In genomic region chr12:17778242-17778641, GRCh38 we compare ENCODE assay signal across 26 cellular contexts.
"Had no signal": no experiment of that assay in that cellular context is flagged by ENCODE, and none has a peak within 500 bp of the region (broad histone marks: within the 10 kb centered on the region; RNA-seq: fewer than 3 reads in every experiment).

No MANE protein-coding gene starts in this region.

- H3K4me1 ChIP-seq: ascending aorta, breast epithelium had no signal

- H3K9me3 ChIP-seq: ascending aorta, breast epithelium had no signal

- H3K27me3 ChIP-seq: ascending aorta, breast epithelium, dorsolateral prefrontal cortex had no signal

- FAIRE-seq: frontal cortex had no signal

- H3K36me3 ChIP-seq: ascending aorta, breast epithelium had no signal

- H3K4me3 ChIP-seq: ascending aorta, breast epithelium, coronary artery, dorsolateral prefrontal cortex had no signal

- DNase-seq: activated CD4-positive, alpha-beta memory T cell treated with anti-CD3 and anti-CD28 coated beads, Interleukin-2, amount 10 ng/mL, durations not matched to agents 7 days and 5 days; activated CD4-positive, alpha-beta T cell treated with anti-CD3 and anti-CD28 coated beads for 36 hours; activated CD4-positive, alpha-beta T cell treated with anti-CD3 and anti-CD28 coated beads, Interleukin-2, amount 10 ng/mL, durations not matched to agents 24 days and 14 days; activated CD4-positive, CD25-positive, alpha-beta regulatory T cell; activated CD4-positive, CD25-positive, alpha-beta regulatory T cell treated with anti-CD3 and anti-CD28 coated beads, Interleukin-2, amount 50 U/mL, for 72 hours; activated CD8-positive, alpha-beta memory T cell treated with anti-CD3 and anti-CD28 coated beads, Interleukin-2, amount 50 U/mL, for 48 hours; activated gamma-delta T cell; activated naive CD4-positive, alpha-beta T cell; activated naive CD4-positive, alpha-beta T cell treated with anti-CD3 and anti-CD28 coated beads, Interleukin-2, amount 10 ng/mL, durations not matched to agents 7 days and 5 days; activated naive CD8-positive, alpha-beta T cell treated with anti-CD3 and anti-CD28 coated beads, Interleukin-2, amount 10 ng/mL, durations not matched to agents 7 days and 5 days; activated T-cell treated with anti-CD3 and anti-CD28 coated beads for 4 hours; activated T-cell treated with anti-CD3 and anti-CD28 coated beads, Interleukin-2, amount 50 U/mL, for 24 hours; activated T-cell treated with anti-CD3 and anti-CD28 coated beads, Interleukin-2, amount 50 U/mL, for 72 hours; dorsolateral prefrontal cortex; effector memory CD4-positive, alpha-beta T cell; endodermal cell; foreskin fibroblast; head of caudate nucleus; T-helper 17 cell; T1000 had no signal

- H3K27ac ChIP-seq: ascending aorta, breast epithelium, coronary artery, dorsolateral prefrontal cortex had no signal

- ATAC-seq: activated CD4-positive, alpha-beta T cell treated with anti-CD3 and anti-CD28 coated beads for 36 hours; activated naive CD4-positive, alpha-beta T cell treated with anti-CD3 and anti-CD28 coated beads, Interleukin-2, amount 50 U/mL, for 72 hours; activated T-cell treated with anti-CD3 and anti-CD28 coated beads, Interleukin-2, amount 50 U/mL, for 72 hours; esophagus mucosa; T-helper 17 cell had no signal
